In the genomic region with DNA sequence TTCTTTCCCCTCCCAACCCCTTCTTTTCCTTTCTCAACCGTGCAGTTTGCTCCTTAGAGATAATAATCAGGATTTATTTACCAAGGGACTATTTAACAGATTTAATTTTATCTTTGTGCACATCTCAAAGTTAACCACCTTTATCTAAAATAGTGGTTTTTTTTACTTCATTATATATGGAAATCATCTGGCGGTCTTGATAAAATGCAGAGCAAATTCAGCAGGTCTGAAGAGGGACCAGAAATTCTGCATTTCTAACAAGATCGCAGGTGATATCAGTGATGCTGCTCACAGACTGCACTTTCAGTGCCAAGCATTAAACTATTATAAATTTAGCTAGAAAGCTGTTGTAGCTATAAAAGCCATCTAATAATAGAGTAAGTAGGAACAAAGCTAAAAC, we compare ENCODE assay signal across 25 cellular contexts.
"Had no signal": no experiment of that assay in that cellular context is flagged by ENCODE, and none has a peak within 500 bp of the region (broad histone marks: within the 10 kb centered on the region; RNA-seq: fewer than 3 reads in every experiment).

No MANE protein-coding gene starts in this region.

- ATAC-seq: stimulated activated effector memory CD8-positive, alpha-beta T cell treated with anti-CD3 and anti-CD28 coated beads, Interleukin-12 subunit alpha, Interleukin-12 subunit beta, amount 100 ng/mL, for 72 hours; stimulated activated memory B cell treated with anti-CD40 and anti-IgM and Interleukin-4, amounts not matched to agents 10 μg/mL and 1 μg/mL and 100 μg/mL, for 72 hours; stimulated activated naive B cell treated with anti-CD40 and anti-IgM and Interleukin-4, amounts not matched to agents 10 μg/mL and 1 μg/mL and 100 μg/mL, for 72 hours; stimulated activated naive CD8-positive, alpha-beta T cell treated with anti-CD3 and anti-CD28 coated beads, Interleukin-15, Interleukin-2, amounts not matched to agents 100 U/mL and 50 U/mL, for 24 hours had no signal

- DNase-seq: stimulated activated CD4-positive, alpha-beta T cell treated with anti-CD3 and anti-CD28 coated beads, Interleukin-2, amount 100 ng/mL, for 48 hours; stimulated activated CD4-positive, alpha-beta T cell treated with anti-CD3 and anti-CD28 coated beads, Interleukin-4, amount 100 ng/mL, for 1 hour; stimulated activated CD4-positive, alpha-beta T cell treated with anti-CD3 and anti-CD28 coated beads, Interleukin-4, amount 100 ng/mL, for 24 hours; stimulated activated CD4-positive, alpha-beta T cell treated with anti-CD3 and anti-CD28 coated beads, Interleukin-4, amount 100 ng/mL, for 4 hours; stimulated activated CD8-positive, alpha-beta memory T cell treated with anti-CD3 and anti-CD28 coated beads, Interleukin-4, amount 100 ng/mL, for 48 hours; stimulated activated naive B cell treated with anti-CD40 and anti-IgM and Interleukin-4, amounts not matched to agents 10 μg/mL and 1 μg/mL and 100 μg/mL, for 72 hours; stimulated activated naive CD4-positive, alpha-beta T cell; stimulated activated naive CD4-positive, alpha-beta T cell treated with Interleukin-2 at 50 U/mL for 16 hours; stimulated activated naive CD8-positive, alpha-beta T cell treated with anti-CD3 and anti-CD28 coated beads, Interleukin-15, Interleukin-2, amounts not matched to agents 100 U/mL and 50 U/mL, for 24 hours; stomach; substantia nigra; testis; tibial artery; transverse colon; upper lobe of right lung; uterus had no signal

- H3K27me3 ChIP-seq: stomach, suprapubic skin, testis, thyroid gland, tibial artery, tibial nerve, transverse colon, upper lobe of left lung, upper lobe of right lung, uterus, vagina had no signal

- H3K9me3 ChIP-seq: stomach, suprapubic skin, testis, thoracic aorta, thyroid gland, tibial artery, tibial nerve, transverse colon, upper lobe of left lung, upper lobe of right lung, uterus, vagina had no signal

- H3K4me1 ChIP-seq: suprapubic skin, testis, thyroid gland, tibial artery, tibial nerve, transverse colon, uterus, vagina had no signal

- H3K27ac ChIP-seq: stomach, suprapubic skin, testis, thoracic aorta, thyroid gland, tibial artery, tibial nerve, transverse colon, upper lobe of left lung, upper lobe of right lung, uterus, vagina had no signal

- H3K4me3 ChIP-seq: stomach, suprapubic skin, testis, thoracic aorta, thyroid gland, tibial artery, tibial nerve, transverse colon, upper lobe of left lung, upper lobe of right lung, uterus, vagina had no signal

- H3K36me3 ChIP-seq: stomach, suprapubic skin, thoracic aorta, thyroid gland, tibial artery, tibial nerve, transverse colon, upper lobe of left lung, upper lobe of right lung, uterus, vagina had no signal

- FAIRE-seq: urothelium cell line had no signal
